Comparison of ENCODE assay signal across 1 cellular context in genomic region chr16:988465-989353, GRCh38.
A peak's percentile ranks its signal among the peaks of the same experiment; 100 is the strongest.
TF ChIP-seq lines count a peak whose summit lies in the region.

No MANE protein-coding gene starts in this region.

TF ChIP-seq in HepG2, 621 proteins besides CTCF, POLR2A, EP300 and RAD21:
- TF ChIP-seq AKNA (CRISPR knock-in tag; IDR thresholded peaks at IDR 0.05; ENCODE audit: borderline replicate concordance) (no peak), EZH2 (conservative IDR thresholded peaks at IDR 0.05; ENCODE audit: low read depth, low read length) (0 out of 2 replicates have a peak, but pooled peaks have one; percentile 13), MAF1 (CRISPR knock-in tag; IDR thresholded peaks at IDR 0.05; ENCODE audit: borderline replicate concordance) (no peak)
